12 cellular contexts compared by ENCODE assay signal in the genomic region with DNA sequence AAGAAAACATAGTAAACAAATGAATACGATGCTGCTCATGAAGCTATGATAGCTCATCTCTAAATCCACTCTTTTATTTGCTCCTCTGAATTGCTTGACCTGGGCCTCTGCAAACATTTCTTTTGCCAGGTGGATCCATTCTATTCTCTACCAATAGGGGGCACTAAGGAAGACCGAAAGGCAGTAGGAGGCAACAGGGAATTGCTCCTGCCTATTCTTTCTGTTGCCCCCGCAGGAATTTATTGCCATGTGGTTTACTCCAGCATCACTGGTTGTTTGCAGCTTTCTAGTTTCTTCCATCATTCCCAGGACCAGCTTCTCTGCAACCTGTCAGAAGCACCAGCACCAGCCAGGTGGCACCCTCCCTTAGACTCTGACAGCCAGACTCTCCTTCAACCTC. TPM values are rescaled to one million over a fixed set of nuclear protein-coding genes. Genes with fewer than 3 reads are reported as not detected.
DNase-seq lines count a peak whose midpoint lies in the region; ATAC-seq and TF ChIP-seq lines count a peak whose summit lies in the region.
"Had no signal": no experiment of that assay in that cellular context is flagged by ENCODE, and none has a peak within 500 bp of the region (broad histone marks: within the 10 kb centered on the region; RNA-seq: fewer than 3 reads in every experiment).

No MANE protein-coding gene starts in this region.

- no peaks in the 10 kb centered on the region for H3K79me1 ChIP-seq in H9 (ENCODE audit: insufficient read depth, low read depth, low read length, poor library complexity, severe bottlenecking)

- H3K4me3 ChIP-seq in BE2C (ENCODE audit: low read depth, low read length) (no peak overlapping the region), WERI-Rb-1 (ENCODE audit: low read depth, low read length) (no peak overlapping the region), lower lobe of right lung (no peak overlapping the region)
- H3K4me3 ChIP-seq: adrenal gland had no signal

- no peaks in the 10 kb centered on the region for H3K9me3 Mint-ChIP-seq in H9

- intact Hi-C loops in lower lobe of right lung (cut with DNase I), result loop anchor here (10.0 kb wide), 1 partner anchor 358 kb away; no protein-coding TSS in a partner anchor

- no peak overlapping the region for H2BK20ac ChIP-seq in H9 (ENCODE audit: low read depth, low read length, poor library complexity, severe bottlenecking)

- ATAC-seq in lower lobe of right lung, result no peak

- H3K23me2 ChIP-seq in H9 (ENCODE audit: insufficient read length, low read depth, low read length, poor library complexity, severe bottlenecking), result no peaks in the 10 kb centered on the region

- H3K9me3 ChIP-seq in BE2C (no peaks in the 10 kb centered on the region), H9 (ENCODE audit: control insufficient read depth, low read depth, low read length) (no peaks in the 10 kb centered on the region), WERI-Rb-1 (ENCODE audit: severe bottlenecking) (no peaks in the 10 kb centered on the region), lower lobe of right lung (no peaks in the 10 kb centered on the region)
- H3K9me3 ChIP-seq: adrenal gland had no signal

- WGBS in H9 (ENCODE audit: extremely low coverage, insufficient read length, low lambda C conversion rate), result no CpG with 5 or more reads among the region's 3 CpGs

- H2BK12ac ChIP-seq in H9 (ENCODE audit: insufficient read length, low read depth, low read length), result no peak overlapping the region

- no peak overlapping the region for H2BK15ac ChIP-seq in H9 (ENCODE audit: low read depth, low read length)

- H3K4me1 ChIP-seq in BE2C, result peaks cover 14% of the 10 kb centered on the region; the same call in 1 of the 2 replicates
- H3K4me1 ChIP-seq in H9 (ENCODE audit: insufficient read depth, low read length), result 0 out of 2 replicates have a peak, but pooled peaks cover 2% of the 10 kb centered on the region
- H3K4me1 ChIP-seq in lower lobe of right lung, result peaks cover 3% of the 10 kb centered on the region
- H3K4me1 ChIP-seq: adrenal gland had no signal

- no peak overlapping the region for H3K14ac ChIP-seq in H9 (ENCODE audit: insufficient read depth, low read length)

- DNase-seq in BE2C, result no peak
- DNase-seq in H9, result peak; percentile 38
- DNase-seq in WERI-Rb-1, result no peak
- no peak for DNase-seq in lower lobe of right lung
- no peak for DNase-seq in GOT3 (lab: John Stamatoyannopoulos, UW)
- DNase-seq in activated naive CD4-positive, alpha-beta T cell treated with Interleukin-2 at 50 U/mL for 16 hours, result no peak
- DNase-seq in NCI-H2196 (lab: John Stamatoyannopoulos, UW; ENCODE audit: unreplicated experiment), result no peak
- no peak for DNase-seq in cerebellar cortex (ENCODE audit: low spot score)
- DNase-seq: activated CD8-positive, alpha-beta memory T cell treated with anti-CD3 and anti-CD28 coated beads, Interleukin-2, amount 50 U/mL, for 48 hours; adrenal gland; effector CD8-positive, alpha-beta T cell; NCI-H1436 had no signal

- no peak overlapping the region for H3K4me2 ChIP-seq in H9 (ENCODE audit: insufficient read depth, insufficient read length, low read length)

- H2AFZ ChIP-seq in H9 (ENCODE audit: low read length), result no peak overlapping the region

- H2BK120ac ChIP-seq in H9 (ENCODE audit: low read depth, low read length, poor library complexity, severe bottlenecking), result no peak overlapping the region

- no peak overlapping the region for H3K4ac ChIP-seq in H9 (ENCODE audit: low read depth, low read length)

- H3K9ac ChIP-seq in H9 (ENCODE audit: extremely low read depth, insufficient read length, low read length), result no peak overlapping the region

- no peak overlapping the region for H2BK5ac ChIP-seq in H9 (ENCODE audit: insufficient read length, low read length)

- no peak overlapping the region for H3K18ac ChIP-seq in H9 (ENCODE audit: insufficient read length, low read depth, low read length)

- no peak overlapping the region for H3K27ac Mint-ChIP-seq in H9

- H3T11ph ChIP-seq in H9 (ENCODE audit: low read length), result no peak overlapping the region

- H3K27me3 ChIP-seq in BE2C (no peaks in the 10 kb centered on the region), H9 (ENCODE audit: insufficient read depth, low read length) (no peaks in the 10 kb centered on the region), WERI-Rb-1 (ENCODE audit: insufficient read depth, low read depth, severe bottlenecking) (no peaks in the 10 kb centered on the region), lower lobe of right lung (ENCODE audit: low read depth) (no peaks in the 10 kb centered on the region)
- H3K27me3 ChIP-seq: adrenal gland had no signal

- no peaks in the 10 kb centered on the region for H3K27me3 Mint-ChIP-seq in H9 (ENCODE audit: low read depth)

- H4K5ac ChIP-seq in H9 (ENCODE audit: insufficient read length, low read depth, low read length), result no peak overlapping the region

- H3K36me3 Mint-ChIP-seq in H9 (ENCODE audit: insufficient read depth in 1 of 3, low read depth in 3 of 3), result no peaks in the 10 kb centered on the region

- H3K27ac ChIP-seq in H9 (ENCODE audit: insufficient read length, low read depth, low read length), result no peak overlapping the region
- H3K27ac ChIP-seq in WERI-Rb-1, result no peak overlapping the region
- H3K27ac ChIP-seq in lower lobe of right lung, result no peak overlapping the region
- H3K27ac ChIP-seq: adrenal gland had no signal

- no peaks in the 10 kb centered on the region for H4K20me1 ChIP-seq in H9 (ENCODE audit: control insufficient read depth, insufficient read depth, insufficient read length)

- H3K36me3 ChIP-seq in BE2C (no peaks in the 10 kb centered on the region), WERI-Rb-1 (no peaks in the 10 kb centered on the region), lower lobe of right lung (no peaks in the 10 kb centered on the region)
- H3K36me3 ChIP-seq: adrenal gland had no signal

- no peak overlapping the region for H4K8ac ChIP-seq in H9 (replicated peaks; ENCODE audit: insufficient read length, low read depth, low read length)

- no peak overlapping the region for H2AK5ac ChIP-seq in H9 (ENCODE audit: insufficient read length, low read length)

- no peak overlapping the region for H3K4me3 Mint-ChIP-seq in H9

- H3K23ac ChIP-seq in H9 (ENCODE audit: insufficient read length, low read depth, low read length), result no peak overlapping the region

- no peak overlapping the region for H4K91ac ChIP-seq in H9 (ENCODE audit: insufficient read length, low read depth, low read length)

- H3K4me1 Mint-ChIP-seq in H9, result peaks cover 18 to 19% of the 10 kb centered on the region in 2 experiments

- TF ChIP-seq CTCF in BE2C (IDR thresholded peaks at IDR 0.05; ENCODE audit: low read depth, low read length), result peak; percentile 60
- TF ChIP-seq CTCF in H9 (conservative IDR thresholded peaks at IDR 0.05), result peak; percentile 74
- peak; percentile 45; the same call in 1 of the 2 replicates for TF ChIP-seq CTCF in WERI-Rb-1 (IDR thresholded peaks at IDR 0.05; ENCODE audit: low read depth, low read length)
- peak; percentile 21 for TF ChIP-seq CTCF in lower lobe of right lung (IDR thresholded peaks at IDR 0.05)

- no peaks in the 10 kb centered on the region for H3K79me2 ChIP-seq in H9 (ENCODE audit: insufficient read depth, low read length)

- no peak overlapping the region for H3K56ac ChIP-seq in H9 (ENCODE audit: insufficient read length, low read depth, low read length)

RNA-seq across cellular contexts. Expression of gene GAPT, which starts 5.3 kb away (rescaled TPM):
- not detected for polyA plus RNA-seq in BE2C (2012; ENCODE audit: insufficient read depth, insufficient read length, low read depth)
- total RNA-seq in H9 (2021) (not detected in 2 replicates), lower lobe of right lung (6.5 TPM)

RNA-seq across cellular contexts. Expression of gene PLK2, which starts 36.6 kb away (rescaled TPM):
- 121 TPM for polyA plus RNA-seq in BE2C (2012; ENCODE audit: insufficient read depth, insufficient read length, low read depth)
- total RNA-seq in H9 (2021) (24.3 and 26.2 TPM in 2 replicates), lower lobe of right lung (37.5 TPM)

Comparison
In these comparisons a context has a peak if more than half of its experiments do, and no peak if none do; other contexts are left out.
1. CTCF ChIP-seq: peak in every context shown above with its lines; median percentile 74 in H9; 60 in BE2C; 45 in WERI-Rb-1; 21 in lower lobe of right lung.